Comparison of ENCODE assay signal across 11 cellular contexts in genomic region chr4:77619408-77619807, GRCh38. TPM values are rescaled to one million over a fixed set of nuclear protein-coding genes. Genes with fewer than 3 reads are reported as not detected.
DNase-seq lines count a peak whose midpoint lies in the region; ATAC-seq lines count a peak whose summit lies in the region.
"Had no signal": no experiment of that assay in that cellular context is flagged by ENCODE, and none has a peak within 500 bp of the region (broad histone marks: within the 10 kb centered on the region; RNA-seq: fewer than 3 reads in every experiment).

No MANE protein-coding gene starts in this region.

- DNase-seq in COLO829 (ENCODE audit: low spot score) (peak; percentile 80), HT-29 (ENCODE audit: low spot score) (peak; percentile 9), amniotic epithelial cell (ENCODE audit: low read depth) (peak; percentile 7), medulla oblongata (ENCODE audit: extremely low spot score) (peak; percentile 57)
- no peak for DNase-seq in stimulated activated naive CD8-positive, alpha-beta T cell treated with anti-CD3 and anti-CD28 coated beads, Interleukin-15, Interleukin-2, amounts not matched to agents 100 U/mL and 50 U/mL, for 24 hours

- no peak for ATAC-seq in stimulated activated naive CD8-positive, alpha-beta T cell treated with anti-CD3 and anti-CD28 coated beads, Interleukin-15, Interleukin-2, amounts not matched to agents 100 U/mL and 50 U/mL, for 24 hours
- no peak for ATAC-seq in HG03521 (IDR thresholded peaks at IDR 0.05; ENCODE audit: unreplicated experiment)
- no peak for ATAC-seq in HG03442 (IDR thresholded peaks at IDR 0.05; ENCODE audit: unreplicated experiment)
- no peak for ATAC-seq in GM19452 (IDR thresholded peaks at IDR 0.05; ENCODE audit: unreplicated experiment)

RNA-seq across cellular contexts. Expression of gene CXCL13, which starts 13.8 kb away (rescaled TPM):
- total RNA-seq in HT-29 (2014; rRNA removed; shearing (Covaris generic)), result not detected in 2 replicates
- total RNA-seq: Daoy, occipital lobe, SJCRH30 had no signal
